ENCODE assay signal across 23 cellular contexts in genomic region chr6:45757443-45758121, GRCh38.
DNase-seq lines count a peak whose midpoint lies in the region; ATAC-seq and TF ChIP-seq lines count a peak whose summit lies in the region.
"Had no signal": no experiment of that assay in that cellular context is flagged by ENCODE, and none has a peak within 500 bp of the region (broad histone marks: within the 10 kb centered on the region; RNA-seq: fewer than 3 reads in every experiment).

No MANE protein-coding gene starts in this region.

- DNase-seq in EH (ENCODE audit: low read depth), result peak; percentile 30
- peak; percentile 41 for DNase-seq in RPMI7951 (ENCODE audit: low read depth)
- peak; percentile 71 for DNase-seq in fibroblast of gingiva (ENCODE audit: low read depth)
- peak; percentile 50 for DNase-seq in stromal cell of bone marrow (ENCODE audit: low read depth)
- no peak for DNase-seq in prostate gland (ENCODE audit: low spot score)
- DNase-seq in SK-N-DZ (ENCODE audit: low spot score), result no peak
- DNase-seq: activated B cell treated with CpG ODN at 0.5 μM for 24 hours; activated naive CD4-positive, alpha-beta T cell treated with Interleukin-2 at 50 U/mL for 16 hours; activated T-cell treated with anti-CD3 and anti-CD28 coated beads, Interleukin-2, amount 50 U/mL, for 48 hours; glutamatergic neuron; left lung; naive B cell; NCI-H1048; NCI-H446; NCI-H774; right lobe of liver; SIG-M5; stimulated activated CD8-positive, alpha-beta memory T cell treated with anti-CD3 and anti-CD28 coated beads, Interleukin-4, amount 100 ng/mL, for 48 hours; thyroid gland had no signal

- no peaks in the 10 kb centered on the region for H3K36me3 ChIP-seq in prostate gland
- H3K36me3 ChIP-seq: left lung, neutrophil, right lobe of liver, thyroid gland had no signal

- no peaks in the 10 kb centered on the region for H3K9me3 ChIP-seq in prostate gland
- H3K9me3 ChIP-seq: left lung, neutrophil, right lobe of liver, thyroid gland had no signal

- no peaks in the 10 kb centered on the region for H3K27me3 ChIP-seq in prostate gland (replicated peaks; ENCODE audit: insufficient read depth)
- H3K27me3 ChIP-seq: left lung, neutrophil, right lobe of liver, thyroid gland had no signal

- TF ChIP-seq CTCF in prostate gland (IDR thresholded peaks at IDR 0.05), result no peak

- no peak overlapping the region for H3K4me3 ChIP-seq in prostate gland
- H3K4me3 ChIP-seq: left lung, right lobe of liver, thyroid gland had no signal

- H3K27ac ChIP-seq in prostate gland, result no peak overlapping the region
- H3K27ac ChIP-seq: C4-2B, left lung, neutrophil, right lobe of liver had no signal

- H3K4me1 ChIP-seq in prostate gland (replicated peaks), result no peaks in the 10 kb centered on the region
- H3K4me1 ChIP-seq: left lung, right lobe of liver had no signal

- WGBS in prostate gland, result 92% methylated on average over 3 of the region's 3 CpGs

- TF ChIP-seq POLR2A in prostate gland (IDR thresholded peaks at IDR 0.05), result no peak

- intact Hi-C loops in prostate gland (cut with DNase I), result no loop called here

- no peak for ATAC-seq in HG02588 (IDR thresholded peaks at IDR 0.05; ENCODE audit: unreplicated experiment)
- ATAC-seq: left lung, Panc1, right lobe of liver had no signal

Comparison
In these comparisons a context has a peak if more than half of its experiments do, and no peak if none do; other contexts are left out.
1. DNase-seq: peak in EH (single experiment), RPMI7951 (single experiment), fibroblast of gingiva (single experiment) and stromal cell of bone marrow (single experiment); none in prostate gland (single experiment) and SK-N-DZ (single experiment).